ENCODE assay signal across 28 cellular contexts in the genomic region with DNA sequence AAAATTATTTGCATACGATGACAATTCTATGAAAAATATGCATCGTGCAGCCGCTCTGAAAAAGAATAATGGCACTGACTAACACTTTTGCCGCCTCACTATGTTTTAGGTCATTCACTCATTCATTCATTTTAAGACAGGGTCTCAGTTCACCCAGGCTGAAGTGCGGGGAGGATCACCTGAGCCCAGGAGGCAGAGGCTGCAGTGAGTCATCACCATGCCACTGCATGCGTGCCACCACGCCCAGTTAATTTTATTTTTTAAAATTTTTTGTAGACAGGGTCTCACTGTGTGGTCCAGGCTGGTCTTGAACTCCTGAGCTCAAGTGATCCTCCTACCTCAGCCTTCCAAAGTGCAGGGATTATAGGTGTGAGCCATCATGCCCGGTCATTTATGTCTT. TPM values are rescaled to one million over a fixed set of nuclear protein-coding genes. Genes with fewer than 3 reads are reported as not detected.
DNase-seq lines count a peak whose midpoint lies in the region; ATAC-seq, FAIRE-seq and TF ChIP-seq lines count a peak whose summit lies in the region.
"Had no signal": no experiment of that assay in that cellular context is flagged by ENCODE, and none has a peak within 500 bp of the region (broad histone marks: within the 10 kb centered on the region; RNA-seq: fewer than 3 reads in every experiment).

No MANE protein-coding gene starts in this region.

- no peaks in the 10 kb centered on the region for H3K9me3 ChIP-seq in HEK293 (ENCODE audit: control insufficient read depth, insufficient read depth, low read depth, low read length)
- H3K9me3 ChIP-seq: MG63 had no signal

- TF ChIP-seq CTCF in HEK293 (tag by site-specific recombination; IDR thresholded peaks at IDR 0.05) (no peak), RWPE1 (conservative IDR thresholded peaks at IDR 0.05; ENCODE audit: low read depth) (no peak), foreskin keratinocyte (conservative IDR thresholded peaks at IDR 0.05) (no peak)

- H3K4me3 ChIP-seq in HEK293 (ENCODE audit: low read depth, low read length), result no peak overlapping the region
- H3K4me3 ChIP-seq: GM12878, GM23248, MG63, SK-N-MC had no signal

- peaks cover 27% of the 10 kb centered on the region for H3K36me3 Mint-ChIP-seq in activated T-helper 2 cell treated with anti-CD3 and anti-CD28 coated beads, Interferon-gamma antibody, Interleukin-2, Interleukin-4, amounts not matched to agents 10 μg/mL and 5 μg/mL and 100 μg/mL, durations not matched to agents 14 hours and 24 hours and 36 hours (ENCODE audit: low read depth)

- peak; percentile 31 for DNase-seq in Caki2 (ENCODE audit: low read depth)
- DNase-seq in RWPE1 (ENCODE audit: low spot score), result no peak
- no peak for DNase-seq in foreskin keratinocyte
- DNase-seq in activated T-helper 2 cell treated with anti-CD3 and anti-CD28 coated beads, Interferon-gamma antibody, Interleukin-2, Interleukin-4, amounts not matched to agents 10 μg/mL and 5 μg/mL and 100 μg/mL, durations not matched to agents 14 hours and 24 hours and 36 hours (ENCODE audit: low spot score), result no peak
- DNase-seq in NCI-H1092 (lab: John Stamatoyannopoulos, UW), result no peak
- DNase-seq in frontal cortex (ENCODE audit: low spot score in 2 of 2), result no peak
- DNase-seq: C1 segment of cervical spinal cord; CD4-positive, alpha-beta memory T cell; COR-L47; EL; GDM1; GM23248; HCEC 1CT; IMR-90; KG1; MG63; NCI-H2029; NCI-H446 treated with DMSO at 0.1 percent for 48 hours; NCI-H526; SIG-M5; SW 1271 had no signal

- peak; percentile 41 for ATAC-seq in foreskin keratinocyte
- ATAC-seq in HG02588 (IDR thresholded peaks at IDR 0.05; ENCODE audit: unreplicated experiment), result no peak
- ATAC-seq: GM12878, Panc1 had no signal

- H3K9me3 Mint-ChIP-seq in activated T-helper 2 cell treated with anti-CD3 and anti-CD28 coated beads, Interferon-gamma antibody, Interleukin-2, Interleukin-4, amounts not matched to agents 10 μg/mL and 5 μg/mL and 100 μg/mL, durations not matched to agents 14 hours and 24 hours and 36 hours, result no peaks in the 10 kb centered on the region
- H3K9me3 Mint-ChIP-seq: T-helper 1 cell treated with Interleukin-12 subunit alpha and Interleukin-12 subunit beta and Interleukin-4 antibody, amounts not matched to agents 30 μg/mL and 1 μg/mL, for 36 hours had no signal

- no peak overlapping the region for H3K27ac ChIP-seq in HEK293 (ENCODE audit: extremely low read depth, low read depth, low read length)
- H3K27ac ChIP-seq in RWPE1, result peak overlapping the region; percentile 48
- peak overlapping the region; percentile 19 for H3K27ac ChIP-seq in foreskin keratinocyte
- H3K27ac ChIP-seq: GM23248 had no signal

- peaks cover 72% of the 10 kb centered on the region for H3K4me1 Mint-ChIP-seq in activated T-helper 2 cell treated with anti-CD3 and anti-CD28 coated beads, Interferon-gamma antibody, Interleukin-2, Interleukin-4, amounts not matched to agents 10 μg/mL and 5 μg/mL and 100 μg/mL, durations not matched to agents 14 hours and 24 hours and 36 hours (ENCODE audit: low read depth)

- in situ Hi-C loops in Caki2 (cut with HindIII; ENCODE audit: low pct_unique_long_range_greater_than_20kb, low sequenced_read_pairs), result no loop called here

- FAIRE-seq in frontal cortex (lab: Jason Lieb, UNC), result no peak
- FAIRE-seq: A204.1, GM12878 had no signal

- intact Hi-C loops in activated T-helper 2 cell treated with anti-CD3 and anti-CD28 coated beads, Interferon-gamma antibody, Interleukin-2, Interleukin-4, amounts not matched to agents 10 μg/mL and 5 μg/mL and 100 μg/mL, durations not matched to agents 14 hours and 24 hours and 36 hours (cut with micrococcal nuclease), result no loop called here

- H3K27me3 ChIP-seq in foreskin keratinocyte, result no peaks in the 10 kb centered on the region
- H3K27me3 ChIP-seq: MG63 had no signal

- H3K27ac Mint-ChIP-seq in activated T-helper 2 cell treated with anti-CD3 and anti-CD28 coated beads, Interferon-gamma antibody, Interleukin-2, Interleukin-4, amounts not matched to agents 10 μg/mL and 5 μg/mL and 100 μg/mL, durations not matched to agents 14 hours and 24 hours and 36 hours, result no peak overlapping the region
- H3K27ac Mint-ChIP-seq: T-helper 1 cell treated with Interleukin-12 subunit alpha and Interleukin-12 subunit beta and Interleukin-4 antibody, amounts not matched to agents 30 μg/mL and 1 μg/mL, for 36 hours had no signal

- H3K4me1 ChIP-seq in HEK293 (ENCODE audit: control insufficient read depth, insufficient read depth, low read length), result peaks cover 6% of the 10 kb centered on the region
- peaks cover 40% of the 10 kb centered on the region for H3K4me1 ChIP-seq in foreskin keratinocyte

- POLR2A ChIA-PET in HEK293 (lab: Yijun Ruan, JAX) (no interaction called here), RWPE1 (lab: Yijun Ruan, JAX; ENCODE audit: low non-redundant PET) (interaction anchor here (0.6 kb wide), 1 partner anchor 114 kb away, joined by 3 read pairs; no protein-coding TSS in a partner anchor)

- no peaks in the 10 kb centered on the region for H3K27me3 Mint-ChIP-seq in activated T-helper 2 cell treated with anti-CD3 and anti-CD28 coated beads, Interferon-gamma antibody, Interleukin-2, Interleukin-4, amounts not matched to agents 10 μg/mL and 5 μg/mL and 100 μg/mL, durations not matched to agents 14 hours and 24 hours and 36 hours (ENCODE audit: low read depth)
- H3K27me3 Mint-ChIP-seq: CD4-positive, alpha-beta memory T cell had no signal

- no peaks in the 10 kb centered on the region for H3K36me3 ChIP-seq in HEK293 (ENCODE audit: control insufficient read depth in 2 of 2, insufficient read depth in 1 of 2, low read length in 2 of 2)

- CTCF ChIA-PET in HEK293 (lab: Yijun Ruan, JAX), result no interaction called here
- CTCF ChIA-PET in RWPE1 (lab: Yijun Ruan, JAX), result interaction anchor here (1.4 kb wide), 1 partner anchor 38 kb away, joined by 3 read pairs; a partner anchor contains a TSS

- H3K4me3 Mint-ChIP-seq in activated T-helper 2 cell treated with anti-CD3 and anti-CD28 coated beads, Interferon-gamma antibody, Interleukin-2, Interleukin-4, amounts not matched to agents 10 μg/mL and 5 μg/mL and 100 μg/mL, durations not matched to agents 14 hours and 24 hours and 36 hours (ENCODE audit: low read depth), result no peak overlapping the region
- H3K4me3 Mint-ChIP-seq: T-helper 1 cell treated with Interleukin-12 subunit alpha and Interleukin-12 subunit beta and Interleukin-4 antibody, amounts not matched to agents 30 μg/mL and 1 μg/mL, for 36 hours had no signal

TF ChIP-seq in HEK293, 187 proteins besides CTCF, POLR2A, EP300 and RAD21:
- TF ChIP-seq ZNF121 (tag by site-specific recombination; IDR thresholded peaks at IDR 0.05) (0 out of 2 replicates have a peak, but pooled peaks have one; percentile 40), ZNF555 (tag by site-specific recombination; conservative IDR thresholded peaks at IDR 0.05) (no peak), ZNF24 (tag by site-specific recombination; IDR thresholded peaks at IDR 0.05) (0 out of 2 replicates have a peak, but pooled peaks have one; percentile 27)

RNA-seq across cellular contexts. Expression of a gene that starts 37.0 kb away (rescaled TPM):
- 15.1 and 26.2 TPM in 2 replicates for total RNA-seq in Caki2 (2014; rRNA removed; shearing (Covaris generic); ENCODE audit: low replicate concordance)
- total RNA-seq in foreskin keratinocyte (31.1 and 34.8 TPM in 2 replicates), frontal cortex (28.1 TPM)
- 10.7 and 12.9 TPM in 2 replicates for polyA plus RNA-seq in foreskin keratinocyte
- total RNA-seq in activated T-helper 2 cell treated with anti-CD3 and anti-CD28 coated beads, Interferon-gamma antibody, Interleukin-2, Interleukin-4, amounts not matched to agents 10 μg/mL and 5 μg/mL and 100 μg/mL, durations not matched to agents 14 hours and 24 hours and 36 hours, result 133 and 136 TPM in 2 replicates
